ENCODE assay signal across 1 cellular context in the genomic region with DNA sequence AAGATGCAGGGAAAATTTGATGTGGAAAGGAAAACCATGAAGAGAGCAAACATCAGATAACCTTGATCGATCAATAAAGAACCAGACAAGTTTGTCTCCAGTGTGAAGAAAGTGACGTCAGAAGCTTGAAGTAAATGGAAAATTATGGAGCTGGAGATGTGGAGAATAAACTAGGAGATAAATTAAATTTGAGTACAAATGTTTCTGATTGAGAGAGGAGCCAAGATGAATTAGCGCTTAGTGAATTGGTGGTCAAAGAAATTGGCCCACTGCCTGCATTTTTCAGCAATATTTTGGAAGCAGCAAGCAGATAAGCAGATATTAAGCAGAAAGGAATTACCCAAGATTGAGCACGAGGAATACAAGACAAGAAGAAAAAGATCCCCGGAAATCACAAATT.
TF ChIP-seq lines count a peak whose summit lies in the region.

No MANE protein-coding gene starts in this region.

TF ChIP-seq in SK-N-SH treated with all-trans-retinoic acid at 6 μM for 48 hours, 23 proteins besides CTCF, POLR2A, EP300 and RAD21 (continued from another document):
- TF ChIP-seq, protein P1, sequence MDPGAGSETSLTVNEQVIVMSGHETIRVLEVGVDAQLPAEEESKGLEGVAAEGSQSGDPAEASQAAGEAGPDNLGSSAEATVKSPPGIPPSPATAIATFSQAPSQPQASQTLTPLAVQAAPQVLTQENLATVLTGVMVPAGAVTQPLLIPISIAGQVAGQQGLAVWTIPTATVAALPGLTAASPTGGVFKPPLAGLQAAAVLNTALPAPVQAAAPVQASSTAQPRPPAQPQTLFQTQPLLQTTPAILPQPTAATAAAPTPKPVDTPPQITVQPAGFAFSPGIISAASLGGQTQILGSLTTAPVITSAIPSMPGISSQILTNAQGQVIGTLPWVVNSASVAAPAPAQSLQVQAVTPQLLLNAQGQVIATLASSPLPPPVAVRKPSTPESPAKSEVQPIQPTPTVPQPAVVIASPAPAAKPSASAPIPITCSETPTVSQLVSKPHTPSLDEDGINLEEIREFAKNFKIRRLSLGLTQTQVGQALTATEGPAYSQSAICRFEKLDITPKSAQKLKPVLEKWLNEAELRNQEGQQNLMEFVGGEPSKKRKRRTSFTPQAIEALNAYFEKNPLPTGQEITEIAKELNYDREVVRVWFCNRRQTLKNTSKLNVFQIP (CRISPR knock-in tag; IDR thresholded peaks at IDR 0.05; ENCODE audit: borderline replicate concordance, low read depth) = no peak
- TF ChIP-seq CSDC2 (CRISPR knock-in tag; IDR thresholded peaks at IDR 0.05) = no peak
- no peak for TF ChIP-seq SNAI2 (CRISPR knock-in tag; IDR thresholded peaks at IDR 0.05)
